In genomic region chr7:99623091-99623693, GRCh38 we compare ENCODE assay signal across 14 cellular contexts. TPM values are rescaled to one million over a fixed set of nuclear protein-coding genes. Genes with fewer than 3 reads are reported as not detected.
DNase-seq lines count a peak whose midpoint lies in the region; ATAC-seq and TF ChIP-seq lines count a peak whose summit lies in the region.
"Had no signal": no experiment of that assay in that cellular context is flagged by ENCODE, and none has a peak within 500 bp of the region (broad histone marks: within the 10 kb centered on the region; RNA-seq: fewer than 3 reads in every experiment).

No MANE protein-coding gene starts in this region.

- peak overlapping the region; percentile 66 for H3K27ac ChIP-seq in CD4-positive, alpha-beta T cell (ENCODE audit: low read depth, low read length)
- peak overlapping the region; percentile 84 for H3K27ac ChIP-seq in HL-60 (replicated peaks)
- peak overlapping the region; percentile 69 for H3K27ac ChIP-seq in foreskin keratinocyte
- H3K27ac ChIP-seq in SK-N-SH (ENCODE audit: low read depth in 2 of 2, low read length in 1 of 2): no peak overlapping the region
- H3K27ac ChIP-seq: C4-2B had no signal

- no peak for DNase-seq in CD4-positive, alpha-beta T cell
- DNase-seq in HL-60 (ENCODE audit: low read depth in 1 of 2, low spot score in 1 of 2): no peak
- DNase-seq in foreskin keratinocyte: peak; percentile 77 to 85
- DNase-seq in putamen (ENCODE audit: low spot score): no peak
- DNase-seq in RKO (ENCODE audit: low spot score): no peak
- no peak for DNase-seq in SK-N-SH
- DNase-seq: amygdala, endodermal cell, NCI-H510A had no signal

- H3K9me2 ChIP-seq in SK-N-SH: no peaks in the 10 kb centered on the region

- no peaks in the 10 kb centered on the region for H3K9me3 ChIP-seq in CD4-positive, alpha-beta T cell (ENCODE audit: control insufficient read depth, low read length)
- no peaks in the 10 kb centered on the region for H3K9me3 ChIP-seq in SK-N-SH

- H3K4me3 Mint-ChIP-seq in CD4-positive, alpha-beta T cell: peak overlapping the region; percentile 85
- peak overlapping the region; percentile 93 for H3K4me3 Mint-ChIP-seq in activated T-helper 17 cell treated with anti-CD3 and anti-CD28 coated beads, Interleukin-2, amount 50 U/mL, for 72 hours
- H3K4me3 Mint-ChIP-seq: endodermal cell, WTC11 had no signal

- H2AFZ ChIP-seq in SK-N-SH (ENCODE audit: low read depth): no peak overlapping the region

- H3K36me3 Mint-ChIP-seq in CD4-positive, alpha-beta T cell (ENCODE audit: low read depth): peaks cover 93% of the 10 kb centered on the region
- peaks cover 100% of the 10 kb centered on the region for H3K36me3 Mint-ChIP-seq in activated T-helper 17 cell treated with anti-CD3 and anti-CD28 coated beads, Interleukin-2, amount 50 U/mL, for 72 hours (ENCODE audit: low read depth)

- WGBS in SK-N-SH (ENCODE audit: low lambda C conversion rate): 86% methylated on average over 7 of the region's 7 CpGs

- H3K4me1 ChIP-seq in foreskin keratinocyte (peaks cover 32% of the 10 kb centered on the region), SK-N-SH (ENCODE audit: control insufficient read depth in 1 of 2, insufficient read depth in 2 of 2, low read depth in 1 of 2, low read length in 1 of 2) (no peaks in the 10 kb centered on the region; a peak in 1 of 4 replicates)

- H3K4me1 Mint-ChIP-seq in CD4-positive, alpha-beta T cell (ENCODE audit: low read depth): peaks cover 61% of the 10 kb centered on the region
- H3K4me1 Mint-ChIP-seq in activated T-helper 17 cell treated with anti-CD3 and anti-CD28 coated beads, Interleukin-2, amount 50 U/mL, for 72 hours: peaks cover 49% of the 10 kb centered on the region

- H3K27ac Mint-ChIP-seq in CD4-positive, alpha-beta T cell: peak overlapping the region; percentile 92
- peak overlapping the region; percentile 97 for H3K27ac Mint-ChIP-seq in activated T-helper 17 cell treated with anti-CD3 and anti-CD28 coated beads, Interleukin-2, amount 50 U/mL, for 72 hours
- H3K27ac Mint-ChIP-seq: endodermal cell, WTC11 had no signal

- H3K36me3 ChIP-seq in SK-N-SH (replicated peaks in 1 of 2; ENCODE audit: control insufficient read depth in 1 of 2, insufficient read depth in 2 of 2, low read length in 1 of 2): peaks cover 82 to 95% of the 10 kb centered on the region in 2 experiments

- no peak for TF ChIP-seq CTCF in CD4-positive, alpha-beta T cell (IDR thresholded peaks at IDR 0.05)
- no peak for TF ChIP-seq CTCF in HL-60 (IDR thresholded peaks at IDR 0.05; ENCODE audit: insufficient read depth, low read length)
- TF ChIP-seq CTCF in foreskin keratinocyte (conservative IDR thresholded peaks at IDR 0.05): no peak
- no peak for TF ChIP-seq CTCF in SK-N-SH (IDR thresholded peaks at IDR 0.05)

- H3K27me3 ChIP-seq in CD4-positive, alpha-beta T cell (ENCODE audit: control insufficient read depth, insufficient read depth, low read length): no peaks in the 10 kb centered on the region
- H3K27me3 ChIP-seq in HL-60 (ENCODE audit: insufficient read depth, poor library complexity, severe bottlenecking): no peaks in the 10 kb centered on the region
- H3K27me3 ChIP-seq in foreskin keratinocyte: no peaks in the 10 kb centered on the region
- no peaks in the 10 kb centered on the region for H3K27me3 ChIP-seq in SK-N-SH (ENCODE audit: insufficient read depth)

- H3K4me2 ChIP-seq in SK-N-SH: no peak overlapping the region

- no peak for ATAC-seq in CD4-positive, alpha-beta T cell (ENCODE audit: poor library complexity)
- ATAC-seq in activated T-helper 17 cell treated with anti-CD3 and anti-CD28 coated beads, Interleukin-2, amount 50 U/mL, for 72 hours (replicated peaks): peak; percentile 80
- ATAC-seq in foreskin keratinocyte: peak; percentile 52
- ATAC-seq in HG03159 (IDR thresholded peaks at IDR 0.05; ENCODE audit: unreplicated experiment): no peak
- ATAC-seq: left lobe of liver, WTC11 had no signal

- H3K9ac ChIP-seq in SK-N-SH: no peak overlapping the region

- no peak for TF ChIP-seq EP300 in SK-N-SH (IDR thresholded peaks at IDR 0.05; ENCODE audit: borderline replicate concordance in 1 of 2, low read depth in 1 of 2, low read length in 1 of 2)

- POLR2A ChIA-PET in CD4-positive, alpha-beta T cell (lab: Charles Lee): interaction anchor here (1.6 to 1.8 kb wide), 3 partner anchors 70 to 124 kb away, joined by 7 to 11 read pairs (median 10); partner anchors contain the start of genes ZKSCAN5 and ZNF394
- POLR2A ChIA-PET in SK-N-SH (lab: Yijun Ruan, JAX): no interaction called here

- intact Hi-C loops in CD4-positive, alpha-beta T cell (cut with DNase I, micrococcal nuclease): loop anchor here in 1 of 2 experiments (10.0 kb wide), 1 partner anchor 478 kb away; the partner anchor contains the start of gene SMURF1

- no peaks in the 10 kb centered on the region for H3K27me3 Mint-ChIP-seq in CD4-positive, alpha-beta T cell
- H3K27me3 Mint-ChIP-seq in activated T-helper 17 cell treated with anti-CD3 and anti-CD28 coated beads, Interleukin-2, amount 50 U/mL, for 72 hours: no peaks in the 10 kb centered on the region

- TF ChIP-seq RAD21 in SK-N-SH (IDR thresholded peaks at IDR 0.05; ENCODE audit: low read length): no peak

- no peaks in the 10 kb centered on the region for H3K9me3 Mint-ChIP-seq in CD4-positive, alpha-beta T cell
- H3K9me3 Mint-ChIP-seq in activated T-helper 17 cell treated with anti-CD3 and anti-CD28 coated beads, Interleukin-2, amount 50 U/mL, for 72 hours: no peaks in the 10 kb centered on the region
- H3K9me3 Mint-ChIP-seq: endodermal cell, WTC11 had no signal

- CTCF ChIA-PET in CD4-positive, alpha-beta T cell (lab: Charles Lee): no interaction called here
- CTCF ChIA-PET in SK-N-SH (lab: Yijun Ruan, JAX): no interaction called here

- H4K20me1 ChIP-seq in SK-N-SH (ENCODE audit: insufficient read depth): no peaks in the 10 kb centered on the region

- H3K4me3 ChIP-seq in HL-60 (replicated peaks; ENCODE audit: insufficient read depth, low read length) (no peak overlapping the region), SK-N-SH (ENCODE audit: low read depth in 2 of 2, low read length in 1 of 2) (no peak overlapping the region)

- peaks cover 31% of the 10 kb centered on the region for H3K79me2 ChIP-seq in SK-N-SH (ENCODE audit: insufficient read depth)

- peaks cover 10% of the 10 kb centered on the region for H3F3A ChIP-seq in SK-N-SH (replicated peaks; ENCODE audit: insufficient read depth)

TF ChIP-seq in SK-N-SH, 30 proteins besides CTCF, POLR2A, EP300 and RAD21 (continues in another document):
- no peak for TF ChIP-seq MXI1 (IDR thresholded peaks at IDR 0.05; ENCODE audit: low read depth, low read length)
- TF ChIP-seq TEAD4 (IDR thresholded peaks at IDR 0.05; ENCODE audit: borderline replicate concordance, insufficient read depth): no peak
- no peak for TF ChIP-seq GABPA (IDR thresholded peaks at IDR 0.05; ENCODE audit: low read depth)
- TF ChIP-seq SMC3 (IDR thresholded peaks at IDR 0.05; ENCODE audit: low read depth, low read length): no peak
- TF ChIP-seq, protein P1, sequence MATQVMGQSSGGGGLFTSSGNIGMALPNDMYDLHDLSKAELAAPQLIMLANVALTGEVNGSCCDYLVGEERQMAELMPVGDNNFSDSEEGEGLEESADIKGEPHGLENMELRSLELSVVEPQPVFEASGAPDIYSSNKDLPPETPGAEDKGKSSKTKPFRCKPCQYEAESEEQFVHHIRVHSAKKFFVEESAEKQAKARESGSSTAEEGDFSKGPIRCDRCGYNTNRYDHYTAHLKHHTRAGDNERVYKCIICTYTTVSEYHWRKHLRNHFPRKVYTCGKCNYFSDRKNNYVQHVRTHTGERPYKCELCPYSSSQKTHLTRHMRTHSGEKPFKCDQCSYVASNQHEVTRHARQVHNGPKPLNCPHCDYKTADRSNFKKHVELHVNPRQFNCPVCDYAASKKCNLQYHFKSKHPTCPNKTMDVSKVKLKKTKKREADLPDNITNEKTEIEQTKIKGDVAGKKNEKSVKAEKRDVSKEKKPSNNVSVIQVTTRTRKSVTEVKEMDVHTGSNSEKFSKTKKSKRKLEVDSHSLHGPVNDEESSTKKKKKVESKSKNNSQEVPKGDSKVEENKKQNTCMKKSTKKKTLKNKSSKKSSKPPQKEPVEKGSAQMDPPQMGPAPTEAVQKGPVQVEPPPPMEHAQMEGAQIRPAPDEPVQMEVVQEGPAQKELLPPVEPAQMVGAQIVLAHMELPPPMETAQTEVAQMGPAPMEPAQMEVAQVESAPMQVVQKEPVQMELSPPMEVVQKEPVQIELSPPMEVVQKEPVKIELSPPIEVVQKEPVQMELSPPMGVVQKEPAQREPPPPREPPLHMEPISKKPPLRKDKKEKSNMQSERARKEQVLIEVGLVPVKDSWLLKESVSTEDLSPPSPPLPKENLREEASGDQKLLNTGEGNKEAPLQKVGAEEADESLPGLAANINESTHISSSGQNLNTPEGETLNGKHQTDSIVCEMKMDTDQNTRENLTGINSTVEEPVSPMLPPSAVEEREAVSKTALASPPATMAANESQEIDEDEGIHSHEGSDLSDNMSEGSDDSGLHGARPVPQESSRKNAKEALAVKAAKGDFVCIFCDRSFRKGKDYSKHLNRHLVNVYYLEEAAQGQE (IDR thresholded peaks at IDR 0.05; ENCODE audit: low read depth, low read length): no peak
- TF ChIP-seq RXRA (IDR thresholded peaks at IDR 0.05; ENCODE audit: borderline replicate concordance, low read depth): no peak

RNA-seq across cellular contexts. Expression of gene ZSCAN25, which starts 6.4 kb away (rescaled TPM):
- 10 to 100 TPM; 41.5 to 44.2 TPM for total RNA-seq in CD4-positive, alpha-beta T cell
- 10 to 100 TPM; 25.0 to 58.4 TPM for total RNA-seq in activated T-helper 17 cell treated with anti-CD3 and anti-CD28 coated beads, Interleukin-2, amount 50 U/mL, for 72 hours
- total RNA-seq in foreskin keratinocyte: 12.9 and 14.2 TPM in 2 replicates
- polyA plus RNA-seq in foreskin keratinocyte (4.6 and 5.5 TPM in 2 replicates), SK-N-SH (2012; rRNA removed) (14.9 and 18.7 TPM in 2 replicates)
- 9.7 and 12.7 TPM in 2 replicates for polyA plus RNA-seq in SK-N-SH (2012; cell fraction: cytosol; rRNA removed)
- polyA plus RNA-seq in SK-N-SH (2012; cell fraction: nucleus; rRNA removed): 34.4 and 35.6 TPM in 2 replicates

RNA-seq across cellular contexts. Expression of gene TMEM225B, which starts 25.1 kb away (rescaled TPM):
- total RNA-seq in CD4-positive, alpha-beta T cell: 1 to 10 TPM; 1.0 TPM
- total RNA-seq in activated T-helper 17 cell treated with anti-CD3 and anti-CD28 coated beads, Interleukin-2, amount 50 U/mL, for 72 hours: 1 to 10 TPM in 1 of 2 donors, under 1 TPM in 1; 0.86 to 4.4 TPM
- 0.25 TPM in 1 of 2 replicates, not detected in the other for total RNA-seq in foreskin keratinocyte
- polyA plus RNA-seq in foreskin keratinocyte: 0.19 TPM in 2 replicates
- polyA plus RNA-seq in SK-N-SH (2012; rRNA removed): 1.5 and 2.2 TPM in 2 replicates
- 1.1 and 1.4 TPM in 2 replicates for polyA plus RNA-seq in SK-N-SH (2012; cell fraction: cytosol; rRNA removed)
- 3.1 and 4.5 TPM in 2 replicates for polyA plus RNA-seq in SK-N-SH (2012; cell fraction: nucleus; rRNA removed)

RNA-seq across cellular contexts. Expression of gene CYP3A5, which starts 56.6 kb away (rescaled TPM):
- not detected for total RNA-seq in CD4-positive, alpha-beta T cell
- under 1 TPM in 1 of 2 donors, not detected in 1; 0.15 TPM for total RNA-seq in activated T-helper 17 cell treated with anti-CD3 and anti-CD28 coated beads, Interleukin-2, amount 50 U/mL, for 72 hours
- total RNA-seq in foreskin keratinocyte: 1.1 and 1.9 TPM in 2 replicates
- polyA plus RNA-seq in foreskin keratinocyte (0.41 and 0.91 TPM in 2 replicates), SK-N-SH (2012; rRNA removed) (0.25 and 0.31 TPM in 2 replicates)
- 0.04 and 0.12 TPM in 2 replicates for polyA plus RNA-seq in SK-N-SH (2012; cell fraction: cytosol; rRNA removed)
- polyA plus RNA-seq in SK-N-SH (2012; cell fraction: nucleus; rRNA removed): 0.79 and 1.6 TPM in 2 replicates

Comparison
In these comparisons a context has a peak if more than half of its experiments do, and no peak if none do; other contexts are left out.
1. ATAC-seq: peak in activated T-helper 17 cell treated with anti-CD3 and anti-CD28 coated beads, Interleukin-2, amount 50 U/mL, for 72 hours (single experiment) and foreskin keratinocyte (single experiment); none in CD4-positive, alpha-beta T cell (single experiment) and HG03159 (single experiment).
2. DNase-seq: peak in foreskin keratinocyte (2 of 2); none in CD4-positive, alpha-beta T cell (0 of 10), HL-60 (0 of 2), putamen (single experiment), RKO (single experiment) and SK-N-SH (single experiment).
3. H3K27ac ChIP-seq: peak in CD4-positive, alpha-beta T cell (single experiment), HL-60 (single experiment) and foreskin keratinocyte (single experiment); none in SK-N-SH (0 of 2).